ENCODE assay signal across 8 cellular contexts in genomic region chr5:69368458-69369368, GRCh38. TPM values are rescaled to one million over a fixed set of nuclear protein-coding genes. Genes with fewer than 3 reads are reported as not detected.
A peak's percentile ranks its signal among the peaks of the same experiment; 100 is the strongest.
DNase-seq lines count a peak whose midpoint lies in the region; FAIRE-seq and TF ChIP-seq lines count a peak whose summit lies in the region.

No MANE protein-coding gene starts in this region.

- peak overlapping the region; percentile 97 to 99 for H3K27ac ChIP-seq in esophagus (ENCODE audit: low read depth in 2 of 2, low read length in 1 of 2)

- H3K27ac Mint-ChIP-seq in activated CD4-positive, alpha-beta memory T cell treated with anti-CD3 and anti-CD28 coated beads for 36 hours: peak overlapping the region; percentile 97
- peak overlapping the region; percentile 100 for H3K27ac Mint-ChIP-seq in nephron

- no peaks in the 10 kb centered on the region for H3K9me3 Mint-ChIP-seq in activated CD4-positive, alpha-beta memory T cell treated with anti-CD3 and anti-CD28 coated beads for 36 hours
- no peaks in the 10 kb centered on the region for H3K9me3 Mint-ChIP-seq in nephron

- no peaks in the 10 kb centered on the region for H3K27me3 ChIP-seq in esophagus (ENCODE audit: control insufficient read depth in 1 of 2, insufficient read depth in 2 of 2, low read length in 2 of 2)

- WGBS in esophagus, 2 donors: 1 to 2% methylated on average over 38 to 42 of the region's 42 CpGs

- POLR2A ChIA-PET in activated CD4-positive, alpha-beta memory T cell treated with anti-CD3 and anti-CD28 coated beads for 36 hours (lab: Charles Lee): interaction anchor here (0.9 to 1.7 kb wide), 2 partner anchors 36 to 275 kb away, joined by 3 to 5 read pairs; partner anchors contain the start of genes CCDC125 and SLC30A5

- H3K4me3 ChIP-seq in esophagus (ENCODE audit: low read depth in 1 of 2, low read length in 2 of 2): peak overlapping the region; percentile 76 to 96

- CTCF ChIA-PET in activated CD4-positive, alpha-beta memory T cell treated with anti-CD3 and anti-CD28 coated beads for 36 hours (lab: Charles Lee): interaction anchor here (2.0 kb wide), 1 partner anchor 275 kb away, joined by 9 read pairs; the partner anchor contains the start of gene SLC30A5

- DNase-seq in activated T-cell treated with anti-CD3 and anti-CD28 coated beads for 4 hours: peak; percentile 27
- DNase-seq in activated T-cell treated with anti-CD3 and anti-CD28 coated beads, Interleukin-2, amount 50 U/mL, for 48 hours: no peak
- peak; percentile 5 for DNase-seq in HTR-8/SVneo (ENCODE audit: insufficient read length, low spot score)
- DNase-seq in activated CD4-positive, alpha-beta memory T cell treated with anti-CD3 and anti-CD28 coated beads for 36 hours: no peak
- DNase-seq in NOMO-1 treated with dmso at 0.1 percent for 144 hours (lab: John Stamatoyannopoulos, UW; ENCODE audit: unreplicated experiment): no peak
- no peak for DNase-seq in NCI-H345 treated with DMSO at 0.1 percent for 48 hours (lab: John Stamatoyannopoulos, UW; ENCODE audit: unreplicated experiment)

- H3K4me1 Mint-ChIP-seq in activated CD4-positive, alpha-beta memory T cell treated with anti-CD3 and anti-CD28 coated beads for 36 hours (ENCODE audit: low read depth): peaks cover 47% of the 10 kb centered on the region
- H3K4me1 Mint-ChIP-seq in nephron: peaks cover 24% of the 10 kb centered on the region

- FAIRE-seq in HTR-8/SVneo (lab: Jason Lieb, UNC): no peak

- H3K27me3 Mint-ChIP-seq in activated CD4-positive, alpha-beta memory T cell treated with anti-CD3 and anti-CD28 coated beads for 36 hours: no peaks in the 10 kb centered on the region
- H3K27me3 Mint-ChIP-seq in nephron (ENCODE audit: low read depth): no peaks in the 10 kb centered on the region

- H3K4me1 ChIP-seq in esophagus (ENCODE audit: control insufficient read depth in 2 of 2, insufficient read depth in 2 of 2, low read length in 1 of 2): peaks cover 3 to 4% of the 10 kb centered on the region in 2 donors

- no peak for TF ChIP-seq CTCF in nephron (IDR thresholded peaks at IDR 0.05; ENCODE audit: unreplicated experiment in 3 of 3)

- H3K36me3 ChIP-seq in esophagus (ENCODE audit: control insufficient read depth in 2 of 2, insufficient read depth in 2 of 2, low read length in 1 of 2): no peaks in the 10 kb centered on the region

- intact Hi-C loops in activated CD4-positive, alpha-beta memory T cell treated with anti-CD3 and anti-CD28 coated beads for 36 hours (cut with micrococcal nuclease): loop anchor here (1.0 to 2.0 kb wide), 5 partner anchors 134 to 326 kb away; partner anchors contain the start of genes CCNB1, CDK7 and CENPH

- no peaks in the 10 kb centered on the region for H3K9me3 ChIP-seq in esophagus (ENCODE audit: control insufficient read depth in 2 of 2, insufficient read depth in 1 of 2, low read depth in 1 of 2, low read length in 1 of 2)

- peaks cover 27% of the 10 kb centered on the region for H3K36me3 Mint-ChIP-seq in activated CD4-positive, alpha-beta memory T cell treated with anti-CD3 and anti-CD28 coated beads for 36 hours
- H3K36me3 Mint-ChIP-seq in nephron (ENCODE audit: low read depth): peaks cover 26% of the 10 kb centered on the region

- peak overlapping the region; percentile 98 for H3K4me3 Mint-ChIP-seq in activated CD4-positive, alpha-beta memory T cell treated with anti-CD3 and anti-CD28 coated beads for 36 hours
- H3K4me3 Mint-ChIP-seq in nephron: peak overlapping the region; percentile 97 to 100 (median 99)

RNA-seq across cellular contexts. Expression of gene AK6, which starts 0.6 kb away (rescaled TPM):
- total RNA-seq in activated CD4-positive, alpha-beta memory T cell treated with anti-CD3 and anti-CD28 coated beads for 36 hours: 10 to 100 TPM; 79.8 to 87.0 TPM
- 10 to 100 TPM; 27.8 to 43.2 TPM for polyA plus RNA-seq in esophagus

RNA-seq across cellular contexts. Expression of gene TAF9, which starts 0.6 kb away (rescaled TPM):
- total RNA-seq in activated CD4-positive, alpha-beta memory T cell treated with anti-CD3 and anti-CD28 coated beads for 36 hours: 10 to 100 TPM; 55.8 to 58.3 TPM
- 10 to 100 TPM; 44.3 to 44.6 TPM for polyA plus RNA-seq in esophagus

RNA-seq across cellular contexts. Expression of gene RAD17, which starts 0.9 kb away (rescaled TPM):
- 10 to 100 TPM; 26.9 to 31.9 TPM for total RNA-seq in activated CD4-positive, alpha-beta memory T cell treated with anti-CD3 and anti-CD28 coated beads for 36 hours
- polyA plus RNA-seq in esophagus: 1 to 10 TPM; 6.2 to 7.5 TPM

RNA-seq across cellular contexts. Expression of gene CCDC125, which starts 36.1 kb away (rescaled TPM):
- total RNA-seq in activated CD4-positive, alpha-beta memory T cell treated with anti-CD3 and anti-CD28 coated beads for 36 hours: 10 to 100 TPM in 1 of 2 experiments, 1 to 10 TPM in 1; 8.9 to 11.3 TPM
- 1 to 10 TPM; 2.7 to 4.5 TPM for polyA plus RNA-seq in esophagus

RNA-seq across cellular contexts. Expression of gene MARVELD2, which starts 46.2 kb away (rescaled TPM):
- total RNA-seq in activated CD4-positive, alpha-beta memory T cell treated with anti-CD3 and anti-CD28 coated beads for 36 hours: under 1 TPM; 0.31 to 0.40 TPM
- 1 to 10 TPM; 4.7 to 5.0 TPM for polyA plus RNA-seq in esophagus

Comparison
In these comparisons a context has a peak if more than half of its experiments do, and no peak if none do; other contexts are left out.
1. DNase-seq: peak in activated T-cell treated with anti-CD3 and anti-CD28 coated beads for 4 hours (single experiment) and HTR-8/SVneo (single experiment); none in activated T-cell treated with anti-CD3 and anti-CD28 coated beads, Interleukin-2, amount 50 U/mL, for 48 hours (0 of 2), activated CD4-positive, alpha-beta memory T cell treated with anti-CD3 and anti-CD28 coated beads for 36 hours (single experiment), NOMO-1 treated with dmso at 0.1 percent for 144 hours (single experiment) and NCI-H345 treated with DMSO at 0.1 percent for 48 hours (single experiment).